In genomic region chr1:100152271-100152670, GRCh38 we compare ENCODE assay signal across 1 cellular context.
TF ChIP-seq lines count a peak whose summit lies in the region.

No MANE protein-coding gene starts in this region.

TF ChIP-seq in GM12878, 131 proteins besides CTCF, POLR2A, EP300 and RAD21 (continued from another document and continues in another):
- TF ChIP-seq CUX1 (IDR thresholded peaks at IDR 0.05; ENCODE audit: insufficient replicate concordance, low read depth, low read length) (no peak), FOXK2 (IDR thresholded peaks at IDR 0.05) (no peak), KAT2A (conservative IDR thresholded peaks at IDR 0.05; ENCODE audit: control insufficient read depth, low read depth, low read length) (no peak), STAT1 (conservative IDR thresholded peaks at IDR 0.05) (no peak), SMAD1 (IDR thresholded peaks at IDR 0.05; ENCODE audit: low read depth, partially characterized antibody) (no peak), SMC3 (IDR thresholded peaks at IDR 0.05; ENCODE audit: borderline replicate concordance, low read length) (no peak; the same call in 1 of the 2 replicates), EZH2 (IDR thresholded peaks at IDR 0.05; ENCODE audit: borderline replicate concordance, control insufficient read depth, low read depth, low read length) (no peak), MYB (IDR thresholded peaks at IDR 0.05; ENCODE audit: borderline replicate concordance, low read depth, low read length) (no peak), MTA3 (IDR thresholded peaks at IDR 0.05; ENCODE audit: borderline replicate concordance, low read length) (no peak), RB1 (IDR thresholded peaks at IDR 0.05; ENCODE audit: borderline replicate concordance) (no peak), TAF1 (IDR thresholded peaks at IDR 0.05; ENCODE audit: borderline replicate concordance, low read depth, low read length) (no peak), SP1 (IDR thresholded peaks at IDR 0.05; ENCODE audit: low read depth, low read length) (no peak), CREM (IDR thresholded peaks at IDR 0.05; ENCODE audit: low read depth) (no peak), SMARCA5 (IDR thresholded peaks at IDR 0.05) (no peak), E2F8 (IDR thresholded peaks at IDR 0.05; ENCODE audit: low read depth, partially characterized antibody) (no peak), TCF3 (IDR thresholded peaks at IDR 0.05; ENCODE audit: borderline replicate concordance, insufficient read depth, low read depth, low read length) (no peak), YY1 (IDR thresholded peaks at IDR 0.05; ENCODE audit: low read depth, low read length) (no peak), ZNF384 (IDR thresholded peaks at IDR 0.05; ENCODE audit: borderline replicate concordance, low read depth, low read length) (no peak), ZZZ3 (IDR thresholded peaks at IDR 0.05; ENCODE audit: control insufficient read depth, insufficient read length, low read depth) (no peak), JUNB (IDR thresholded peaks at IDR 0.05) (peak; percentile 69), RFX5 (IDR thresholded peaks at IDR 0.05; ENCODE audit: low read depth, low read length) (no peak), ATF2 (IDR thresholded peaks at IDR 0.05; ENCODE audit: low read length) (no peak), JUND (IDR thresholded peaks at IDR 0.05; ENCODE audit: low read depth, low read length) (no peak), CEBPB (IDR thresholded peaks at IDR 0.05; ENCODE audit: borderline replicate concordance in 1 of 2, low read depth in 2 of 2, low read length in 2 of 2) (no peak), BCL3 (IDR thresholded peaks at IDR 0.05; ENCODE audit: borderline replicate concordance, insufficient read depth, low read depth, low read length, poor library complexity, severe bottlenecking) (no peak), KLF5 (IDR thresholded peaks at IDR 0.05; ENCODE audit: partially characterized antibody) (no peak), ZBED1 (IDR thresholded peaks at IDR 0.05; ENCODE audit: borderline replicate concordance) (no peak), ZBTB4 (CRISPR knock-in tag; IDR thresholded peaks at IDR 0.05) (no peak), ESRRA (IDR thresholded peaks at IDR 0.05; ENCODE audit: low read length) (no peak), NR2C2 (IDR thresholded peaks at IDR 0.05; ENCODE audit: borderline replicate concordance, control insufficient read depth, insufficient read length, low read depth) (no peak), BMI1 (IDR thresholded peaks at IDR 0.05; ENCODE audit: borderline replicate concordance) (no peak), IKZF2 (IDR thresholded peaks at IDR 0.05) (peak; percentile 66; a peak in 3 of 4 replicates), IRF3 (IDR thresholded peaks at IDR 0.05) (no peak), TCF7 (IDR thresholded peaks at IDR 0.05; ENCODE audit: borderline replicate concordance) (peak; percentile 26; the same call in 1 of the 2 replicates), SMAD5 (IDR thresholded peaks at IDR 0.05; ENCODE audit: low read depth) (no peak), MXI1 (IDR thresholded peaks at IDR 0.05; ENCODE audit: low read depth, low read length) (no peak), EGR1 (IDR thresholded peaks at IDR 0.05; ENCODE audit: borderline replicate concordance in 1 of 2, low read depth in 2 of 2, low read length in 2 of 2) (no peak), ZNF24 (IDR thresholded peaks at IDR 0.05) (no peak), BACH1 (IDR thresholded peaks at IDR 0.05; ENCODE audit: borderline replicate concordance) (no peak), HDAC6 (IDR thresholded peaks at IDR 0.05; ENCODE audit: unreplicated experiment) (no peak), CHD1 (IDR thresholded peaks at IDR 0.05; ENCODE audit: low read depth, low read length) (no peak), ZSCAN29 (IDR thresholded peaks at IDR 0.05) (no peak), POLR2AphosphoS2 (IDR thresholded peaks at IDR 0.05; ENCODE audit: low read depth, low read length) (no peak), NR2F1 (conservative IDR thresholded peaks at IDR 0.05) (no peak), RCOR1 (conservative IDR thresholded peaks at IDR 0.05; ENCODE audit: low read depth, low read length) (no peak), CHD4 (IDR thresholded peaks at IDR 0.05) (no peak), IRF4 (IDR thresholded peaks at IDR 0.05; ENCODE audit: low read depth, low read length) (peak; percentile 83), TBL1XR1 (IDR thresholded peaks at IDR 0.05; ENCODE audit: low read depth, low read length) (no peak), CBX5 (IDR thresholded peaks at IDR 0.05; ENCODE audit: low read depth) (no peak), HCFC1 (IDR thresholded peaks at IDR 0.05; ENCODE audit: low read length) (no peak), HSF1 (IDR thresholded peaks at IDR 0.05; ENCODE audit: low read depth, low read length) (no peak), GABPA (IDR thresholded peaks at IDR 0.05; ENCODE audit: low read depth) (no peak), SIX5 (IDR thresholded peaks at IDR 0.05; ENCODE audit: low read depth, low read length, severe bottlenecking) (no peak), PKNOX1 (IDR thresholded peaks at IDR 0.05) (no peak)
